In genomic region chr11:114289779-114290178, GRCh38 we compare ENCODE assay signal across 2 cellular contexts.
TF ChIP-seq lines count a peak whose summit lies in the region.

No MANE protein-coding gene starts in this region.

TF ChIP-seq in GM23338, 12 proteins besides CTCF, POLR2A, EP300 and RAD21 (continued from another document):
- TF ChIP-seq STAT1 (IDR thresholded peaks at IDR 0.05; ENCODE audit: unreplicated experiment) (no peak), POLR2AphosphoS5 (IDR thresholded peaks at IDR 0.05; ENCODE audit: low read depth) (no peak), ZNF462 (CRISPR knock-in tag; IDR thresholded peaks at IDR 0.05) (no peak), JUNB (IDR thresholded peaks at IDR 0.05; ENCODE audit: unreplicated experiment) (no peak), ZNF114 (CRISPR knock-in tag; IDR thresholded peaks at IDR 0.05) (no peak), EZH2phosphoT487 (IDR thresholded peaks at IDR 0.05; ENCODE audit: unreplicated experiment) (no peak), CREB1 (CRISPR knock-in tag; IDR thresholded peaks at IDR 0.05; ENCODE audit: low read depth) (no peak), REST (IDR thresholded peaks at IDR 0.05; ENCODE audit: unreplicated experiment) (no peak)
- TF ChIP-seq, protein P1, sequence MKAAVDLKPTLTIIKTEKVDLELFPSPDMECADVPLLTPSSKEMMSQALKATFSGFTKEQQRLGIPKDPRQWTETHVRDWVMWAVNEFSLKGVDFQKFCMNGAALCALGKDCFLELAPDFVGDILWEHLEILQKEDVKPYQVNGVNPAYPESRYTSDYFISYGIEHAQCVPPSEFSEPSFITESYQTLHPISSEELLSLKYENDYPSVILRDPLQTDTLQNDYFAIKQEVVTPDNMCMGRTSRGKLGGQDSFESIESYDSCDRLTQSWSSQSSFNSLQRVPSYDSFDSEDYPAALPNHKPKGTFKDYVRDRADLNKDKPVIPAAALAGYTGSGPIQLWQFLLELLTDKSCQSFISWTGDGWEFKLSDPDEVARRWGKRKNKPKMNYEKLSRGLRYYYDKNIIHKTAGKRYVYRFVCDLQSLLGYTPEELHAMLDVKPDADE (IDR thresholded peaks at IDR 0.05) = no peak

TF ChIP-seq in WTC11, 78 proteins besides CTCF, POLR2A, EP300 and RAD21:
- TF ChIP-seq MLX (CRISPR knock-in tag; IDR thresholded peaks at IDR 0.05) (no peak), SMAD4 (CRISPR knock-in tag; IDR thresholded peaks at IDR 0.05) (no peak), TEAD1 (CRISPR knock-in tag; IDR thresholded peaks at IDR 0.05) (no peak), CBFB (CRISPR knock-in tag; IDR thresholded peaks at IDR 0.05; ENCODE audit: low read depth) (no peak), NR3C1 (CRISPR knock-in tag; conservative IDR thresholded peaks at IDR 0.05; ENCODE audit: low read depth) (no peak), ZNF317 (CRISPR knock-in tag; IDR thresholded peaks at IDR 0.05; ENCODE audit: borderline replicate concordance, low read depth) (no peak), ZBTB43 (CRISPR knock-in tag; IDR thresholded peaks at IDR 0.05) (no peak), KAT7 (CRISPR knock-in tag; IDR thresholded peaks at IDR 0.05; ENCODE audit: borderline replicate concordance) (no peak)
- TF ChIP-seq, protein P2, sequence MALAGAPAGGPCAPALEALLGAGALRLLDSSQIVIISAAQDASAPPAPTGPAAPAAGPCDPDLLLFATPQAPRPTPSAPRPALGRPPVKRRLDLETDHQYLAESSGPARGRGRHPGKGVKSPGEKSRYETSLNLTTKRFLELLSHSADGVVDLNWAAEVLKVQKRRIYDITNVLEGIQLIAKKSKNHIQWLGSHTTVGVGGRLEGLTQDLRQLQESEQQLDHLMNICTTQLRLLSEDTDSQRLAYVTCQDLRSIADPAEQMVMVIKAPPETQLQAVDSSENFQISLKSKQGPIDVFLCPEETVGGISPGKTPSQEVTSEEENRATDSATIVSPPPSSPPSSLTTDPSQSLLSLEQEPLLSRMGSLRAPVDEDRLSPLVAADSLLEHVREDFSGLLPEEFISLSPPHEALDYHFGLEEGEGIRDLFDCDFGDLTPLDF (CRISPR knock-in tag; IDR thresholded peaks at IDR 0.05) = no peak
- TF ChIP-seq, protein P3, sequence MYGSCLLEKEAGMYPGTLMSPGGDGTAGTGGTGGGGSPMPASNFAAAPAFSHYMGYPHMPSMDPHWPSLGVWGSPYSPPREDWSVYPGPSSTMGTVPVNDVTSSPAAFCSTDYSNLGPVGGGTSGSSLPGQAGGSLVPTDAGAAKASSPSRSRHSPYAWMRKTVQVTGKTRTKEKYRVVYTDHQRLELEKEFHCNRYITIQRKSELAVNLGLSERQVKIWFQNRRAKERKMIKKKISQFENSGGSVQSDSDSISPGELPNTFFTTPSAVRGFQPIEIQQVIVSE (CRISPR knock-in tag; IDR thresholded peaks at IDR 0.05; ENCODE audit: borderline replicate concordance) = no peak
- TF ChIP-seq, protein P4, sequence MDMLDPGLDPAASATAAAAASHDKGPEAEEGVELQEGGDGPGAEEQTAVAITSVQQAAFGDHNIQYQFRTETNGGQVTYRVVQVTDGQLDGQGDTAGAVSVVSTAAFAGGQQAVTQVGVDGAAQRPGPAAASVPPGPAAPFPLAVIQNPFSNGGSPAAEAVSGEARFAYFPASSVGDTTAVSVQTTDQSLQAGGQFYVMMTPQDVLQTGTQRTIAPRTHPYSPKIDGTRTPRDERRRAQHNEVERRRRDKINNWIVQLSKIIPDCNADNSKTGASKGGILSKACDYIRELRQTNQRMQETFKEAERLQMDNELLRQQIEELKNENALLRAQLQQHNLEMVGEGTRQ (CRISPR knock-in tag; IDR thresholded peaks at IDR 0.05) = no peak
